In genomic region chr12:5267603-5268423, GRCh38 we compare ENCODE assay signal across 18 cellular contexts.
"Had no signal": no experiment of that assay in that cellular context is flagged by ENCODE, and none has a peak within 500 bp of the region (broad histone marks: within the 10 kb centered on the region; RNA-seq: fewer than 3 reads in every experiment).

No MANE protein-coding gene starts in this region.

- H3K27ac Mint-ChIP-seq: activated B cell treated with CpG ODN at 0.5 μM for 24 hours; activated CD4-positive, alpha-beta memory T cell treated with anti-CD3 and anti-CD28 coated beads for 36 hours; activated naive CD8-positive, alpha-beta T cell; activated T-helper 1 cell treated with anti-CD3 and anti-CD28 coated beads, Interleukin-12 subunit alpha, Interleukin-12 subunit beta, Interleukin-2, Interleukin-4 antibody, amounts not matched to agents 30 ng/mL and 10 ng/mL and 1 ng/mL, durations not matched to agents 14 hours and 24 hours and 36 hours; nephron progenitor cell; stimulated activated naive CD8-positive, alpha-beta T cell treated with anti-CD3 and anti-CD28 coated beads, Interleukin-15, Interleukin-2, amounts not matched to agents 100 ng/mL and 50 ng/mL, for 24 hours had no signal

- H3K4me1 ChIP-seq: body of pancreas, left lung, tibial nerve had no signal

- H3K27me3 Mint-ChIP-seq: activated CD4-positive, alpha-beta memory T cell treated with anti-CD3 and anti-CD28 coated beads for 36 hours had no signal

- ATAC-seq: body of pancreas, left lung had no signal

- H3K36me3 Mint-ChIP-seq: activated CD4-positive, alpha-beta memory T cell treated with anti-CD3 and anti-CD28 coated beads for 36 hours; activated naive CD8-positive, alpha-beta T cell had no signal

- H3K27ac ChIP-seq: body of pancreas, left lung, tibial nerve, vagina had no signal

- H3K36me3 ChIP-seq: left lung, tibial nerve, vagina had no signal

- FAIRE-seq: TTC549 had no signal

- H3K27me3 ChIP-seq: body of pancreas, left lung, tibial nerve, vagina had no signal

- DNase-seq: activated B cell treated with CpG ODN at 0.5 μM for 24 hours; activated CD4-positive, alpha-beta memory T cell treated with anti-CD3 and anti-CD28 coated beads for 36 hours; activated CD4-positive, alpha-beta T cell treated with anti-CD3 and anti-CD28 coated beads for 4 hours; activated T-cell treated with anti-CD3 and anti-CD28 coated beads for 4 hours; body of pancreas; dermis blood vessel endothelial cell; effector memory CD4-positive, alpha-beta T cell; foreskin melanocyte; left lung; nephron progenitor cell; nucleus accumbens; posterior cingulate gyrus had no signal

- H3K4me1 Mint-ChIP-seq: activated B cell treated with CpG ODN at 0.5 μM for 24 hours had no signal

- H3K4me3 Mint-ChIP-seq: activated B cell treated with CpG ODN at 0.5 μM for 24 hours; activated CD4-positive, alpha-beta memory T cell treated with anti-CD3 and anti-CD28 coated beads for 36 hours; activated naive CD8-positive, alpha-beta T cell; activated T-helper 1 cell treated with anti-CD3 and anti-CD28 coated beads, Interleukin-12 subunit alpha, Interleukin-12 subunit beta, Interleukin-2, Interleukin-4 antibody, amounts not matched to agents 30 ng/mL and 10 ng/mL and 1 ng/mL, durations not matched to agents 14 hours and 24 hours and 36 hours; nephron progenitor cell; stimulated activated naive CD8-positive, alpha-beta T cell treated with anti-CD3 and anti-CD28 coated beads, Interleukin-15, Interleukin-2, amounts not matched to agents 100 ng/mL and 50 ng/mL, for 24 hours had no signal

- H3K9me3 Mint-ChIP-seq: activated B cell treated with CpG ODN at 0.5 μM for 24 hours; activated CD4-positive, alpha-beta memory T cell treated with anti-CD3 and anti-CD28 coated beads for 36 hours; activated T-helper 1 cell treated with anti-CD3 and anti-CD28 coated beads, Interleukin-12 subunit alpha, Interleukin-12 subunit beta, Interleukin-2, Interleukin-4 antibody, amounts not matched to agents 30 ng/mL and 10 ng/mL and 1 ng/mL, durations not matched to agents 14 hours and 24 hours and 36 hours; nephron progenitor cell had no signal

- H3K4me3 ChIP-seq: body of pancreas, left lung, tibial nerve, vagina had no signal

- H3K9me3 ChIP-seq: body of pancreas, left lung, tibial nerve, vagina had no signal
